ENCODE assay signal across 1 cellular context in genomic region chr12:69324797-69325466, GRCh38.
TF ChIP-seq lines count a peak whose summit lies in the region.

No MANE protein-coding gene starts in this region.

TF ChIP-seq in GM12878, 131 proteins besides CTCF, POLR2A, EP300 and RAD21 (continued from another document and continues in another):
- TF ChIP-seq CUX1 (IDR thresholded peaks at IDR 0.05; ENCODE audit: insufficient replicate concordance, low read depth, low read length) (no peak), MTA2 (IDR thresholded peaks at IDR 0.05; ENCODE audit: low read depth) (no peak), IRF3 (IDR thresholded peaks at IDR 0.05) (no peak), ZNF207 (IDR thresholded peaks at IDR 0.05; ENCODE audit: borderline replicate concordance) (no peak), SIN3A (IDR thresholded peaks at IDR 0.05; ENCODE audit: low read depth, low read length) (no peak), BACH1 (IDR thresholded peaks at IDR 0.05; ENCODE audit: borderline replicate concordance) (no peak), WRNIP1 (IDR thresholded peaks at IDR 0.05; ENCODE audit: borderline replicate concordance, low read depth, low read length) (no peak), FOS (IDR thresholded peaks at IDR 0.05; ENCODE audit: borderline replicate concordance, extremely low read depth, insufficient read length) (no peak), ATF3 (IDR thresholded peaks at IDR 0.05; ENCODE audit: borderline replicate concordance, extremely low read depth, low read depth, low read length) (no peak), CBX5 (IDR thresholded peaks at IDR 0.05; ENCODE audit: low read depth) (no peak), SUZ12 (IDR thresholded peaks at IDR 0.05; ENCODE audit: unreplicated experiment) (no peak), BMI1 (IDR thresholded peaks at IDR 0.05; ENCODE audit: borderline replicate concordance) (no peak), CBFB (IDR thresholded peaks at IDR 0.05; ENCODE audit: low read depth) (0 out of 2 replicates have a peak, but pooled peaks have one; percentile 40), RELB (IDR thresholded peaks at IDR 0.05; ENCODE audit: low read depth) (peak; percentile 43; the same call in 1 of the 2 replicates), EGR1 (IDR thresholded peaks at IDR 0.05; ENCODE audit: borderline replicate concordance in 1 of 2, low read depth in 2 of 2, low read length in 2 of 2) (no peak), YY1 (IDR thresholded peaks at IDR 0.05; ENCODE audit: low read depth, low read length) (no peak), BCL11A (IDR thresholded peaks at IDR 0.05; ENCODE audit: low read depth, low read length) (no peak), MXI1 (IDR thresholded peaks at IDR 0.05; ENCODE audit: low read depth, low read length) (no peak), JUNB (IDR thresholded peaks at IDR 0.05) (no peak), NRF1 (conservative IDR thresholded peaks at IDR 0.05; ENCODE audit: low read depth, low read length) (no peak), RBBP5 (conservative IDR thresholded peaks at IDR 0.05) (no peak), MYC (IDR thresholded peaks at IDR 0.05; ENCODE audit: insufficient read depth, insufficient read length, insufficient replicate concordance, low read length, severe bottlenecking) (no peak), E2F4 (IDR thresholded peaks at IDR 0.05; ENCODE audit: low read depth, low read length) (no peak), PBX3 (IDR thresholded peaks at IDR 0.05; ENCODE audit: insufficient replicate concordance, low read depth, low read length) (no peak), SPI1 (IDR thresholded peaks at IDR 0.05; ENCODE audit: borderline replicate concordance, insufficient read depth, low read depth, low read length) (peak; percentile 97), LARP7 (IDR thresholded peaks at IDR 0.05) (no peak), SMAD1 (IDR thresholded peaks at IDR 0.05; ENCODE audit: low read depth, partially characterized antibody) (no peak), ZNF384 (IDR thresholded peaks at IDR 0.05; ENCODE audit: borderline replicate concordance, low read depth, low read length) (no peak), CBX3 (IDR thresholded peaks at IDR 0.05; ENCODE audit: borderline replicate concordance, low read depth) (no peak), TARDBP (IDR thresholded peaks at IDR 0.05; ENCODE audit: borderline replicate concordance) (no peak), CREM (IDR thresholded peaks at IDR 0.05; ENCODE audit: low read depth) (no peak), NR2C2 (IDR thresholded peaks at IDR 0.05; ENCODE audit: borderline replicate concordance, control insufficient read depth, insufficient read length, low read depth) (no peak), YBX1 (IDR thresholded peaks at IDR 0.05) (no peak), SUPT20H (IDR thresholded peaks at IDR 0.05; ENCODE audit: borderline replicate concordance, control insufficient read depth, low read depth, low read length) (no peak), E4F1 (IDR thresholded peaks at IDR 0.05; ENCODE audit: borderline replicate concordance, partially characterized antibody) (no peak), ZBTB40 (IDR thresholded peaks at IDR 0.05; ENCODE audit: borderline replicate concordance) (no peak), RB1 (IDR thresholded peaks at IDR 0.05; ENCODE audit: borderline replicate concordance) (no peak), ZBTB33 (IDR thresholded peaks at IDR 0.05) (no peak), RCOR1 (conservative IDR thresholded peaks at IDR 0.05; ENCODE audit: low read depth, low read length) (no peak)
